ENCODE assay signal across 8 cellular contexts in genomic region chr11:72041364-72042058, GRCh38. TPM values are rescaled to one million over a fixed set of nuclear protein-coding genes. Genes with fewer than 3 reads are reported as not detected.
DNase-seq lines count a peak whose midpoint lies in the region; ATAC-seq and TF ChIP-seq lines count a peak whose summit lies in the region.

No MANE protein-coding gene starts in this region.

- H3K36me3 ChIP-seq in cardiac muscle cell (no peaks in the 10 kb centered on the region), osteoblast (ENCODE audit: insufficient read depth, low read length) (no peaks in the 10 kb centered on the region), aorta (ENCODE audit: control insufficient read depth in 1 of 2, insufficient read depth in 2 of 2, low read length in 1 of 2) (no peaks in the 10 kb centered on the region)

- DNase-seq in DMS 273 treated with DMSO at 0.1 percent for 48 hours (lab: John Stamatoyannopoulos, UW) = peak; percentile 44
- DNase-seq in SHP77 treated with DMSO at 0.1 percent for 48 hours (lab: John Stamatoyannopoulos, UW) = peak; percentile 73
- peak; percentile 77 for DNase-seq in amniotic epithelial cell (ENCODE audit: low read depth)
- DNase-seq in cardiac muscle cell (ENCODE audit: low read depth in 1 of 2, low spot score in 1 of 2) = peak; percentile 59 to 81
- DNase-seq in osteoblast (ENCODE audit: insufficient read length, low spot score, missing footprints) = no peak
- DNase-seq in aorta = peak; percentile 85

- peaks cover 74% of the 10 kb centered on the region for H3K79me2 ChIP-seq in osteoblast (ENCODE audit: insufficient read depth, low read length)

- H3K27me3 ChIP-seq in cardiac muscle cell (no peaks in the 10 kb centered on the region), osteoblast (ENCODE audit: insufficient read depth, low read length) (no peaks in the 10 kb centered on the region), aorta (ENCODE audit: control insufficient read depth in 1 of 2, insufficient read depth in 2 of 2, low read length in 1 of 2) (no peaks in the 10 kb centered on the region)

- H3K4me2 ChIP-seq in osteoblast (ENCODE audit: insufficient read depth, low read length) = peak overlapping the region; percentile 97

- no peak for TF ChIP-seq EP300 in Ishikawa (IDR thresholded peaks at IDR 0.05; ENCODE audit: borderline replicate concordance)

- H3K4me1 ChIP-seq in cardiac muscle cell (ENCODE audit: low read depth) (peaks cover 34% of the 10 kb centered on the region), osteoblast (ENCODE audit: insufficient read depth, low read length) (peaks cover 45% of the 10 kb centered on the region), aorta (ENCODE audit: control insufficient read depth in 1 of 2, insufficient read depth in 2 of 2, low read length in 2 of 2) (peaks cover 10 to 13% of the 10 kb centered on the region in 2 donors)

- H2AFZ ChIP-seq in osteoblast (ENCODE audit: low read length) = peak overlapping the region; percentile 99

- H3K4me3 ChIP-seq in cardiac muscle cell (peak overlapping the region; percentile 65), osteoblast (ENCODE audit: insufficient read depth, low read length) (peak overlapping the region; percentile 84), aorta (ENCODE audit: low read length in 2 of 2) (peak overlapping the region; percentile 30 to 82)

- TF ChIP-seq RAD21 in Ishikawa (IDR thresholded peaks at IDR 0.05; ENCODE audit: low read depth) = no peak

- 0 to 1% methylated on average over 19 to 22 of the region's 22 CpGs for WGBS in aorta, 2 donors

- no peak for TF ChIP-seq CTCF in cardiac muscle cell (IDR thresholded peaks at IDR 0.05; ENCODE audit: low read depth, low read length)
- no peak for TF ChIP-seq CTCF in osteoblast (IDR thresholded peaks at IDR 0.05; ENCODE audit: extremely low read depth, low read depth, low read length)

- H4K20me1 ChIP-seq in osteoblast (ENCODE audit: insufficient read depth, low read length) = peaks cover 16% of the 10 kb centered on the region

- intact Hi-C loops in aorta (cut with DNase I) = loop anchor here (1.0 to 5.0 kb wide), 3 partner anchors 36 to 181 kb away; partner anchors contain the start of genes LRRC51 (in 1 of the 2) and NUMA1 (in 1 of the 2)

- ATAC-seq in aorta (ENCODE audit: low FRiP score) = peak; percentile 73
- ATAC-seq in GM18520 (IDR thresholded peaks at IDR 0.05; ENCODE audit: unreplicated experiment) = no peak

- no peaks in the 10 kb centered on the region for H3K9me3 ChIP-seq in cardiac muscle cell (ENCODE audit: low read depth)
- H3K9me3 ChIP-seq in osteoblast (ENCODE audit: low read depth, low read length) = no peaks in the 10 kb centered on the region
- H3K9me3 ChIP-seq in aorta (ENCODE audit: control insufficient read depth, low read length) = no peaks in the 10 kb centered on the region

- peak overlapping the region; percentile 98 for H3K27ac ChIP-seq in cardiac muscle cell
- H3K27ac ChIP-seq in osteoblast (ENCODE audit: low read depth, low read length) = peak overlapping the region; percentile 97
- H3K27ac ChIP-seq in aorta (ENCODE audit: low read depth in 1 of 2, low read length in 2 of 2) = peak overlapping the region; percentile 89 to 91

TF ChIP-seq in Ishikawa, 13 proteins besides CTCF, POLR2A, EP300 and RAD21:
- TF ChIP-seq YY1 (IDR thresholded peaks at IDR 0.05; ENCODE audit: low read depth) (no peak; the same call in 1 of the 2 replicates), TEAD4 (IDR thresholded peaks at IDR 0.05) (0 out of 2 replicates have a peak, but pooled peaks have one; percentile 3), NFIC (IDR thresholded peaks at IDR 0.05) (0 out of 2 replicates have a peak, but pooled peaks have one; percentile 28)

RNA-seq across cellular contexts. Expression of gene NUMA1, which starts 38.8 kb away (rescaled TPM):
- 189 and 417 TPM in 2 replicates for total RNA-seq in cardiac muscle cell
- polyA plus RNA-seq in cardiac muscle cell = 119 and 161 TPM in 2 replicates
- total RNA-seq in osteoblast = 176 and 182 TPM in 2 replicates
- total RNA-seq in aorta = 100 to 1,000 TPM; 150 to 241 TPM
- polyA plus RNA-seq in aorta = 100 to 1,000 TPM in 1 of 2 donors, 10 to 100 TPM in 1; 40.4 to 322 TPM

RNA-seq across cellular contexts. Expression of gene LRRC51, which starts 39.1 kb away (rescaled TPM):
- total RNA-seq in cardiac muscle cell (4.3 and 5.4 TPM in 2 replicates), osteoblast (5.1 and 6.2 TPM in 2 replicates), aorta (1 to 10 TPM; 6.6 to 8.5 TPM)
- polyA plus RNA-seq in cardiac muscle cell (5.6 and 7.3 TPM in 2 replicates), aorta (10 to 100 TPM in 1 of 2 donors, 1 to 10 TPM in 1; 8.6 to 12.8 TPM)

RNA-seq across cellular contexts. Expression of gene IL18BP, which starts 42.8 kb away (rescaled TPM):
- total RNA-seq in cardiac muscle cell (3.5 and 7.3 TPM in 2 replicates), osteoblast (4.0 and 4.4 TPM in 2 replicates), aorta (10 to 100 TPM; 13.0 to 24.8 TPM)
- polyA plus RNA-seq in cardiac muscle cell (1.2 and 2.8 TPM in 2 replicates), aorta (10 to 100 TPM in 1 of 2 donors, 1 to 10 TPM in 1; 7.8 to 12.5 TPM)
